ENCODE assay signal across 27 cellular contexts in the genomic region with DNA sequence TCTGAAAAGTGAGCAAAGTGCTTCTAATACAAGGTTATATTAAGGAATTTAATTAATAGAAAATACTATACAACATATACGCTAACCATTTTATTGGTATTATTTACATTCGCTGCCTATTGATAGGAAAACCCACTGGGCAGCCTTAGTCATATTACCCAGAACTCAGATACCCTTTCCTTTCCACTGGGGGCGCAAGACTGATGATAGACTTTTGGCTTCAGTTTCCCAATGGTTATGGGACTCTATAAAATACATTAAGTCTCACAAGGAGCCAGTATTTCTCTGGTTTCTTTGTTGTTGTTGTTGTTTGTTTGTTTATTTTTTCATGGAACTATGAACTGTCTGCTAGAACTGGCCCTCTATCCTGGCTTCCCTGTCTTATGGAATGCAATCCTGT.
A peak's percentile ranks its signal among the peaks of the same experiment; 100 is the strongest.
DNase-seq lines count a peak whose midpoint lies in the region; ATAC-seq and TF ChIP-seq lines count a peak whose summit lies in the region.
"Had no signal": no experiment of that assay in that cellular context is flagged by ENCODE, and none has a peak within 500 bp of the region (broad histone marks: within the 10 kb centered on the region; RNA-seq: fewer than 3 reads in every experiment).

No MANE protein-coding gene starts in this region.

- no peaks in the 10 kb centered on the region for H3K9me3 Mint-ChIP-seq in activated T-cell treated with anti-CD3 and anti-CD28 coated beads, Interleukin-2, amount 50 U/mL, for 4 hours
- H3K9me3 Mint-ChIP-seq: CD8-positive, alpha-beta T cell; T-helper 2 cell treated with Interferon-gamma antibody and Interleukin-4, amounts not matched to agents 5 μg/mL and 100 μg/mL, for 36 hours had no signal

- H3K4me1 ChIP-seq in DOHH2 (ENCODE audit: control insufficient read depth, low read length) (no peaks in the 10 kb centered on the region), GM23248 (ENCODE audit: insufficient read depth) (no peaks in the 10 kb centered on the region), OCI-LY3 (ENCODE audit: low read length) (no peaks in the 10 kb centered on the region)
- H3K4me1 ChIP-seq: adrenal gland had no signal

- H3K27me3 ChIP-seq in DOHH2 (ENCODE audit: control insufficient read depth, low read length) (no peaks in the 10 kb centered on the region), GM23248 (replicated peaks; ENCODE audit: insufficient read depth) (no peaks in the 10 kb centered on the region), OCI-LY3 (ENCODE audit: low read depth, low read length) (no peaks in the 10 kb centered on the region)
- H3K27me3 ChIP-seq: adrenal gland had no signal

- no peaks in the 10 kb centered on the region for H4K20me1 ChIP-seq in DOHH2 (ENCODE audit: control insufficient read depth, insufficient read depth, low read depth, low read length)
- H4K20me1 ChIP-seq in GM23248 (ENCODE audit: insufficient read depth), result no peaks in the 10 kb centered on the region
- H4K20me1 ChIP-seq in OCI-LY3 (ENCODE audit: insufficient read depth, low read length), result no peaks in the 10 kb centered on the region

- H3K27me3 Mint-ChIP-seq in activated T-cell treated with anti-CD3 and anti-CD28 coated beads, Interleukin-2, amount 50 U/mL, for 4 hours (ENCODE audit: low read depth), result no peaks in the 10 kb centered on the region

- H3F3A ChIP-seq in DOHH2 (ENCODE audit: control insufficient read depth, insufficient read depth) (no peaks in the 10 kb centered on the region), GM23248 (ENCODE audit: insufficient read depth) (no peaks in the 10 kb centered on the region)

- H3K36me3 Mint-ChIP-seq in activated T-cell treated with anti-CD3 and anti-CD28 coated beads, Interleukin-2, amount 50 U/mL, for 4 hours (ENCODE audit: insufficient read depth), result no peaks in the 10 kb centered on the region
- H3K36me3 Mint-ChIP-seq: CD8-positive, alpha-beta T cell had no signal

- H3K9me3 ChIP-seq in DOHH2 (ENCODE audit: control insufficient read depth, insufficient read depth, low read length) (no peaks in the 10 kb centered on the region), GM23248 (ENCODE audit: low read depth) (no peaks in the 10 kb centered on the region), OCI-LY3 (ENCODE audit: insufficient read depth, low read length) (no peaks in the 10 kb centered on the region)
- H3K9me3 ChIP-seq: adrenal gland, thoracic aorta had no signal

- H3K4me3 Mint-ChIP-seq in activated T-cell treated with anti-CD3 and anti-CD28 coated beads, Interleukin-2, amount 50 U/mL, for 4 hours, result no peak overlapping the region
- H3K4me3 Mint-ChIP-seq: CD8-positive, alpha-beta T cell; T-helper 2 cell treated with Interferon-gamma antibody and Interleukin-4, amounts not matched to agents 5 μg/mL and 100 μg/mL, for 36 hours had no signal

- no peaks in the 10 kb centered on the region for H3K36me3 ChIP-seq in DOHH2 (ENCODE audit: control insufficient read depth, low read length)
- no peaks in the 10 kb centered on the region for H3K36me3 ChIP-seq in GM23248 (ENCODE audit: low read depth)
- no peaks in the 10 kb centered on the region for H3K36me3 ChIP-seq in OCI-LY3 (replicated peaks; ENCODE audit: low read depth, low read length)
- H3K36me3 ChIP-seq: adrenal gland, thoracic aorta had no signal

- H2AFZ ChIP-seq in GM23248 (no peak overlapping the region), OCI-LY3 (ENCODE audit: low read depth, low read length) (no peak overlapping the region)

- TF ChIP-seq CTCF in DOHH2 (IDR thresholded peaks at IDR 0.05; ENCODE audit: low read depth, low read length, poor library complexity, severe bottlenecking) (peak; percentile 55), OCI-LY3 (IDR thresholded peaks at IDR 0.05; ENCODE audit: low read depth, low read length) (peak; percentile 32), epithelial cell of proximal tubule (conservative IDR thresholded peaks at IDR 0.05; ENCODE audit: low read depth, low read length) (peak; percentile 22)

- no peak overlapping the region for H3K4me3 ChIP-seq in DOHH2 (ENCODE audit: low read length)
- H3K4me3 ChIP-seq in GM23248, result no peak overlapping the region
- no peak overlapping the region for H3K4me3 ChIP-seq in OCI-LY3 (ENCODE audit: low read length)
- no peak overlapping the region for H3K4me3 ChIP-seq in epithelial cell of proximal tubule (ENCODE audit: low read depth, low read length)
- H3K4me3 ChIP-seq: adrenal gland, lung, thoracic aorta had no signal

- H3K9ac ChIP-seq in GM23248 (no peak overlapping the region), OCI-LY3 (ENCODE audit: low read length) (no peak overlapping the region)
- H3K9ac ChIP-seq: KMS-11 had no signal

- WGBS in GM23248 (ENCODE audit: low coverage in 1 of 2, low lambda C conversion rate in 2 of 2, missing lambda C conversion rate in 2 of 2), 2 experiments, result 32 to 34% methylated on average over 3 of the region's 3 CpGs

- in situ Hi-C loops in GM23248 (cut with MboI), result no loop called here

- H3K27ac ChIP-seq in DOHH2 (ENCODE audit: low read depth, low read length) (no peak overlapping the region), GM23248 (no peak overlapping the region), OCI-LY3 (ENCODE audit: low read length) (no peak overlapping the region)
- H3K27ac ChIP-seq: adrenal gland, KMS-11, RWPE1, thoracic aorta had no signal

- H3K4me2 ChIP-seq in DOHH2 (ENCODE audit: low read length) (no peak overlapping the region), GM23248 (ENCODE audit: unreplicated experiment) (no peak overlapping the region), OCI-LY3 (ENCODE audit: low read length) (no peak overlapping the region)
- H3K4me2 ChIP-seq: KMS-11 had no signal

- no peak for ATAC-seq in HG03432 (IDR thresholded peaks at IDR 0.05; ENCODE audit: unreplicated experiment)
- no peak for ATAC-seq in activated T-cell treated with anti-CD3 and anti-CD28 coated beads, Interleukin-2, amount 50 U/mL, for 4 hours
- ATAC-seq: CD8-positive, alpha-beta T cell; HCT116 had no signal

- H3K9me2 ChIP-seq in DOHH2 (replicated peaks; ENCODE audit: control insufficient read depth, low read length), result no peaks in the 10 kb centered on the region
- no peaks in the 10 kb centered on the region for H3K9me2 ChIP-seq in GM23248 (ENCODE audit: insufficient read depth)

- H3K4me1 Mint-ChIP-seq in activated T-cell treated with anti-CD3 and anti-CD28 coated beads, Interleukin-2, amount 50 U/mL, for 4 hours (ENCODE audit: low read depth), result no peaks in the 10 kb centered on the region

- H3K79me2 ChIP-seq in DOHH2 (ENCODE audit: control insufficient read depth, low read length), result no peaks in the 10 kb centered on the region
- H3K79me2 ChIP-seq in GM23248 (ENCODE audit: insufficient read depth), result no peaks in the 10 kb centered on the region
- H3K79me2 ChIP-seq in OCI-LY3 (ENCODE audit: low read length), result no peaks in the 10 kb centered on the region

- DNase-seq in GM23248 (peak; percentile 3), epithelial cell of proximal tubule (ENCODE audit: low read depth) (no peak), NCI-H1436 treated with DMSO at 0.1 percent for 48 hours (lab: John Stamatoyannopoulos, UW) (no peak)
- no peak for DNase-seq in activated naive CD4-positive, alpha-beta T cell treated with anti-CD3 and anti-CD28 coated beads, Interleukin-2, amount 50 U/mL, for 16 hours
- no peak for DNase-seq in activated T-cell treated with anti-CD3 and anti-CD28 coated beads, Interleukin-2, amount 50 U/mL, for 4 hours
- DNase-seq: activated CD4-positive, alpha-beta T cell treated with anti-CD3 and anti-CD28 coated beads, Interleukin-2, amount 50 U/mL, for 4 hours; activated T-cell treated with anti-CD3 and anti-CD28 coated beads for 4 hours; adrenal gland; CD8-positive, alpha-beta T cell; cortex of kidney; DMS53; kidney glomerular epithelial cell; NCI-H1092; NCI-H2029 treated with DMSO at 0.1 percent for 48 hours; NCI-H446 treated with DMSO at 0.1 percent for 48 hours; small intestine; stimulated activated CD4-positive, alpha-beta T cell treated with anti-CD3 and anti-CD28 coated beads, Interleukin-4, amount 100 ng/mL, for 1 hour; stimulated activated naive CD4-positive, alpha-beta T cell had no signal
